Comparison of ENCODE assay signal across 8 cellular contexts in the genomic region with DNA sequence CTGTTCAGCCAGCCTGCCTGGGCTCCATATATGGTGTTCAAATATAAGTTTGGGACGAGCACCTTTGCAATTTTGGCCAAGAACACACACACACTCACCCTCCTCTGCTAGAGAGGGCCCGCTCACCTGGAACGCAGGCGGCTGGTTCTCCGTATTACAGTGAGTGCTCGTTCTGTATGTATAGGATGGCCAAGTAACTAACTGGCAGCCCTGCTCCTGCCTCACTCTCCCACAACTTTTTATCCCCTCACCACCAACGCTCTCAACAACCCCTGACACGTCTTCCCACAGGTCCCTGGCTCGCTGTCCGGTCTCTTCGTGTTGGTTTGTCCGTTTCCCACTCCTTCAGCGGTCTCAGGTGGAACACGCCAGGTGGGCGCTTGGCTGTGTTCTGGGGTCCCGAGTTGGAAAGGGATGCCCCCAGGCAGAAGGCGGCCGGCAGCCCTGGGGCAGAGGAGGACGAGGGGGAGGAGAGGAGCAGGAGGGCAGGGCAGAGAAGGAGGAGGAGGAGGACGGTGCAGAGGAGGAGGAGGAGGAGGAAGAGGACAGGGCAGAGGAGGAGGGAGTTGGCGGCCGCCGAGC. TPM values are rescaled to one million over a fixed set of nuclear protein-coding genes. Genes with fewer than 3 reads are reported as not detected.
DNase-seq lines count a peak whose midpoint lies in the region; ATAC-seq, FAIRE-seq and TF ChIP-seq lines count a peak whose summit lies in the region.

No MANE protein-coding gene starts in this region.

- peak overlapping the region in 1 of 2 experiments; percentile 64; a peak in 2 of 4 replicates for H3K4me3 ChIP-seq in DND-41 (ENCODE audit: low read depth in 1 of 2, low read length in 2 of 2)
- peak overlapping the region; percentile 87 for H3K4me3 ChIP-seq in SJSA1
- peak overlapping the region; percentile 85 for H3K4me3 ChIP-seq in fibroblast of mammary gland (ENCODE audit: control insufficient read depth, low read depth, low read length)
- peak overlapping the region; percentile 98 for H3K4me3 ChIP-seq in ovary

- H3K4me2 ChIP-seq in DND-41 (ENCODE audit: insufficient read depth, low read length) = peak overlapping the region; percentile 91

- H3K27ac ChIP-seq in DND-41 (ENCODE audit: low read length) = peak overlapping the region; percentile 8; the same call in 1 of the 2 replicates
- H3K27ac ChIP-seq in SJSA1 = peak overlapping the region; percentile 82
- H3K27ac ChIP-seq in ovary = peak overlapping the region in 1 of 2 donors; percentile 78
- no peak overlapping the region for H3K27ac ChIP-seq in foreskin keratinocyte

- H3K9ac ChIP-seq in DND-41 (ENCODE audit: low read depth, low read length) = peak overlapping the region; percentile 74; the same call in 1 of the 2 replicates

- peaks cover 30% of the 10 kb centered on the region for H3K27me3 ChIP-seq in DND-41 (ENCODE audit: insufficient read depth, low read length, poor library complexity)
- no peaks in the 10 kb centered on the region for H3K27me3 ChIP-seq in SJSA1 (replicated peaks)
- H3K27me3 ChIP-seq in ovary = no peaks in the 10 kb centered on the region
- no peaks in the 10 kb centered on the region for H3K27me3 ChIP-seq in foreskin keratinocyte

- H3K36me3 ChIP-seq in DND-41 (ENCODE audit: insufficient read depth, low read length) = no peaks in the 10 kb centered on the region
- H3K36me3 ChIP-seq in SJSA1 = peaks cover 14% of the 10 kb centered on the region
- H3K36me3 ChIP-seq in ovary = no peaks in the 10 kb centered on the region

- peak overlapping the region; percentile 83; the same call in 1 of the 2 replicates for H2AFZ ChIP-seq in DND-41 (ENCODE audit: low read depth, low read length)

- H3K9me3 ChIP-seq in DND-41 (ENCODE audit: insufficient read depth, low read length, severe bottlenecking) (no peaks in the 10 kb centered on the region), SJSA1 (replicated peaks) (no peaks in the 10 kb centered on the region), ovary (no peaks in the 10 kb centered on the region)

- H3K4me1 ChIP-seq in DND-41 (ENCODE audit: insufficient read depth, low read length) (peaks cover 79% of the 10 kb centered on the region), SJSA1 (replicated peaks) (peaks cover 20% of the 10 kb centered on the region), ovary (ENCODE audit: insufficient read depth) (no peaks in the 10 kb centered on the region), foreskin keratinocyte (no peaks in the 10 kb centered on the region)

- no peak for TF ChIP-seq POLR2A in ovary (IDR thresholded peaks at IDR 0.05)

- H4K20me1 ChIP-seq in DND-41 (ENCODE audit: insufficient read depth, low read length) = no peaks in the 10 kb centered on the region

- TF ChIP-seq CTCF in DND-41 (IDR thresholded peaks at IDR 0.05; ENCODE audit: borderline replicate concordance, extremely low read depth, low read length, poor library complexity, severe bottlenecking) (no peak), fibroblast of mammary gland (conservative IDR thresholded peaks at IDR 0.05; ENCODE audit: control insufficient read depth, insufficient read depth, low read depth, low read length) (no peak), ovary (IDR thresholded peaks at IDR 0.05) (no peak), foreskin keratinocyte (conservative IDR thresholded peaks at IDR 0.05) (no peak)

- peaks cover 31% of the 10 kb centered on the region for H3K79me2 ChIP-seq in DND-41 (ENCODE audit: insufficient read depth, low read length)

- DNase-seq in DND-41 (no peak), SJSA1 (ENCODE audit: low read depth in 1 of 2, low spot score in 2 of 2) (no peak), fibroblast of mammary gland (ENCODE audit: low read depth) (no peak), ovary (peak in 1 of 5 donors; percentile 18), foreskin keratinocyte (no peak), ecto neural progenitor cell (ENCODE audit: low spot score) (no peak), GM19239 (ENCODE audit: insufficient read length, low spot score) (no peak)

- FAIRE-seq in GM19239 (lab: Jason Lieb, UNC) = no peak

- TF ChIP-seq EP300 in ovary (IDR thresholded peaks at IDR 0.05) = no peak

- 13 to 17% (median 16%) methylated on average over 23 of the region's 23 CpGs for WGBS in ovary, 3 donors

- intact Hi-C loops in ovary (cut with DNase I) = no loop called here

- ATAC-seq in DND-41 (ENCODE audit: insufficient read depth, low read depth) = no peak
- no peak for ATAC-seq in foreskin keratinocyte
- no peak for ATAC-seq in GM19035 (IDR thresholded peaks at IDR 0.05; ENCODE audit: unreplicated experiment)

RNA-seq across cellular contexts. Expression of a gene that starts 0.4 kb away (rescaled TPM):
- 47.2 and 55.9 TPM in 2 replicates for total RNA-seq in SJSA1 (2014; rRNA removed; shearing (Covaris generic))
- total RNA-seq in ovary (10 to 100 TPM; 14.9 to 58.8 (median 27.1) TPM), foreskin keratinocyte (12.3 and 16.4 TPM in 2 replicates)
- polyA plus RNA-seq in ovary (10 to 100 TPM; 21.1 to 58.8 TPM), foreskin keratinocyte (8.6 and 9.4 TPM in 2 replicates)
